ENCODE assay signal across 10 cellular contexts in the genomic region with DNA sequence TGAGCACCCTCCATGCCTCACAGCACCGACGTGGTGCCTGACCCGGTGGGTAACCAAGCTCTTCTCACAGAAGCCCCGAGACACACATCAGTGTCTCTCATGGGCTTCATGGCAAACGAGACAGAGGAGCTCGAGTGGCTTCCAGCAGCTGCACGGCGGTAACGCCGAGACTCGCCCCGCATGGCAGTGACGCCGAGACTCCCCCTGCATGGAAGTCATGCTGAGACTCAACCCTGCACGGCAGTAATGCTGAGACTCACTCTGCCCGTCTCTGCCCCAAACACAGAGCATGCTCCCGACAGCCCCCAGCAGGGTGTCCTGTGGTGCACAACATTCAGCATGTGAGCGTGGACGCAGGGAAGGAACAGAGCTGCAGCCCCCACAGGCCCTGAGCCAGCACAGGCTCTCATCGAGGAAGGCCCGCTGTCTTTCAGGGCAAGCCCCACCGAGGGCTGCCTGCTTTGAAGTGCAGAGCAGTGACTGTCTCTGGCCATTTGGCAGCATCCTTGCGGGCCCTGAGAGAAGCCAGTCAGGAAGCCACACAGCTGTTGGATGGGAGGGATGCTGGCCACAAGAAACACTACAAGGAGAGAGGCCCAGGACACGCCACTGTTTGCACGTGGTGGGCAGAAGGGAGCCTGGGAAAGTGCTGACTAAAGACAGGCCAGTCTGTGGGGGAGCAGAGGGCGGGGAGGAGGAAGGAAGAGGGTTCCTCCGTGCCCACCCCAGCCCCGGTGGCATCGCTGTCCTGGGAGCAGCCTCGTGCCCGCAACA. TPM values are rescaled to one million over a fixed set of nuclear protein-coding genes. Genes with fewer than 3 reads are reported as not detected.
A peak's percentile ranks its signal among the peaks of the same experiment; 100 is the strongest.
DNase-seq lines count a peak whose midpoint lies in the region; ATAC-seq and TF ChIP-seq lines count a peak whose summit lies in the region.
"Had no signal": no experiment of that assay in that cellular context is flagged by ENCODE, and none has a peak within 500 bp of the region (broad histone marks: within the 10 kb centered on the region; RNA-seq: fewer than 3 reads in every experiment).

No MANE protein-coding gene starts in this region.

- peaks cover 51% of the 10 kb centered on the region for H3K27me3 Mint-ChIP-seq in activated naive CD4-positive, alpha-beta T cell treated with anti-CD3 and anti-CD28 coated beads, Interleukin-2, amount 10 ng/mL, durations not matched to agents 7 days and 5 days
- peaks cover 20% of the 10 kb centered on the region for H3K27me3 Mint-ChIP-seq in activated naive CD4-positive, alpha-beta T cell treated with anti-CD3 and anti-CD28 coated beads for 36 hours (ENCODE audit: low read depth)

- TF ChIP-seq POLR2A in breast epithelium (IDR thresholded peaks at IDR 0.05) (no peak), vagina (IDR thresholded peaks at IDR 0.05) (no peak)

- H3K36me3 Mint-ChIP-seq in activated naive CD4-positive, alpha-beta T cell treated with anti-CD3 and anti-CD28 coated beads, Interleukin-2, amount 10 ng/mL, durations not matched to agents 7 days and 5 days, result no peaks in the 10 kb centered on the region
- H3K36me3 Mint-ChIP-seq in activated naive CD4-positive, alpha-beta T cell treated with anti-CD3 and anti-CD28 coated beads for 36 hours (ENCODE audit: low read depth), result no peaks in the 10 kb centered on the region

- intact Hi-C loops in activated naive CD4-positive, alpha-beta T cell treated with anti-CD3 and anti-CD28 coated beads for 36 hours (cut with micrococcal nuclease), result no loop called here
- intact Hi-C loops in breast epithelium (cut with DNase I; ENCODE audit: low total_unique reads), result no loop called here
- intact Hi-C loops in vagina (cut with DNase I), result no loop called here

- H3K4me1 ChIP-seq in breast epithelium (peaks cover 9 to 12% of the 10 kb centered on the region in 2 donors), vagina (peaks cover 80% of the 10 kb centered on the region)
- H3K4me1 ChIP-seq: BE2C had no signal

- DNase-seq in activated naive CD4-positive, alpha-beta T cell treated with anti-CD3 and anti-CD28 coated beads, Interleukin-2, amount 10 ng/mL, durations not matched to agents 7 days and 5 days, result peak; percentile 33
- no peak for DNase-seq in activated naive CD4-positive, alpha-beta T cell treated with anti-CD3 and anti-CD28 coated beads for 36 hours
- DNase-seq in breast epithelium (ENCODE audit: low spot score in 2 of 2), result peak; percentile 19 to 43
- DNase-seq in mucosa of gallbladder (ENCODE audit: low spot score), result peak; percentile 59
- peak in 1 of 2 donors; percentile 79 for DNase-seq in vagina (ENCODE audit: extremely low spot score in 2 of 2)
- no peak for DNase-seq in NCI-H187 treated with DMSO at 0.1 percent for 48 hours (lab: John Stamatoyannopoulos, UW)
- DNase-seq: activated CD4-positive, alpha-beta T cell treated with anti-CD3 and anti-CD28 coated beads for 48 hours; BE2C had no signal

- CTCF ChIA-PET in activated naive CD4-positive, alpha-beta T cell treated with anti-CD3 and anti-CD28 coated beads, Interleukin-2, amount 10 ng/mL, durations not matched to agents 7 days and 5 days (lab: Charles Lee), result no interaction called here
- CTCF ChIA-PET in activated naive CD4-positive, alpha-beta T cell treated with anti-CD3 and anti-CD28 coated beads for 36 hours (lab: Charles Lee), result no interaction called here

- H3K4me1 Mint-ChIP-seq in activated naive CD4-positive, alpha-beta T cell treated with anti-CD3 and anti-CD28 coated beads, Interleukin-2, amount 10 ng/mL, durations not matched to agents 7 days and 5 days, result peaks cover 21% of the 10 kb centered on the region
- H3K4me1 Mint-ChIP-seq in activated naive CD4-positive, alpha-beta T cell treated with anti-CD3 and anti-CD28 coated beads for 36 hours (ENCODE audit: low read depth), result peaks cover 15% of the 10 kb centered on the region

- no peaks in the 10 kb centered on the region for H3K9me3 ChIP-seq in breast epithelium
- no peaks in the 10 kb centered on the region for H3K9me3 ChIP-seq in vagina
- H3K9me3 ChIP-seq: BE2C had no signal

- ATAC-seq in GM21825 (IDR thresholded peaks at IDR 0.05; ENCODE audit: unreplicated experiment), result no peak
- ATAC-seq in HG03439 (IDR thresholded peaks at IDR 0.05; ENCODE audit: unreplicated experiment), result no peak

- no peak overlapping the region for H3K27ac Mint-ChIP-seq in activated naive CD4-positive, alpha-beta T cell treated with anti-CD3 and anti-CD28 coated beads, Interleukin-2, amount 10 ng/mL, durations not matched to agents 7 days and 5 days
- no peak overlapping the region for H3K27ac Mint-ChIP-seq in activated naive CD4-positive, alpha-beta T cell treated with anti-CD3 and anti-CD28 coated beads for 36 hours

- no peaks in the 10 kb centered on the region for H3K36me3 ChIP-seq in breast epithelium
- no peaks in the 10 kb centered on the region for H3K36me3 ChIP-seq in vagina
- H3K36me3 ChIP-seq: BE2C had no signal

- TF ChIP-seq CTCF in breast epithelium (IDR thresholded peaks at IDR 0.05), result no peak
- no peak for TF ChIP-seq CTCF in vagina (IDR thresholded peaks at IDR 0.05)

- H3K27ac ChIP-seq in breast epithelium (peak overlapping the region in 1 of 2 donors; percentile 25), vagina (peak overlapping the region; percentile 77)

- H3K27me3 ChIP-seq in breast epithelium (no peaks in the 10 kb centered on the region), vagina (no peaks in the 10 kb centered on the region)
- H3K27me3 ChIP-seq: BE2C had no signal

- H3K9me3 Mint-ChIP-seq in activated naive CD4-positive, alpha-beta T cell treated with anti-CD3 and anti-CD28 coated beads, Interleukin-2, amount 10 ng/mL, durations not matched to agents 7 days and 5 days, result peaks cover 12% of the 10 kb centered on the region
- H3K9me3 Mint-ChIP-seq in activated naive CD4-positive, alpha-beta T cell treated with anti-CD3 and anti-CD28 coated beads for 36 hours, result peaks cover 4% of the 10 kb centered on the region

- H3K4me3 ChIP-seq in breast epithelium (peak overlapping the region in 1 of 3 donors; percentile 15), vagina (peak overlapping the region; percentile 2 to 23)

- no peak overlapping the region for H3K4me3 Mint-ChIP-seq in activated naive CD4-positive, alpha-beta T cell treated with anti-CD3 and anti-CD28 coated beads, Interleukin-2, amount 10 ng/mL, durations not matched to agents 7 days and 5 days
- H3K4me3 Mint-ChIP-seq in activated naive CD4-positive, alpha-beta T cell treated with anti-CD3 and anti-CD28 coated beads for 36 hours, result no peak overlapping the region

RNA-seq across cellular contexts. Expression of gene GAS6, which starts 9.5 kb away (rescaled TPM):
- 1 to 10 TPM; 1.7 to 3.2 TPM for total RNA-seq in activated naive CD4-positive, alpha-beta T cell treated with anti-CD3 and anti-CD28 coated beads for 36 hours
- total RNA-seq in breast epithelium (100 to 1,000 TPM in 2 of 3 donors, 10 to 100 TPM in 1; 85.9 to 146 (median 103) TPM), mucosa of gallbladder (118 TPM), vagina (215 TPM)

Comparison
In these comparisons a context has a peak if more than half of its experiments do, and no peak if none do; other contexts are left out.
1. DNase-seq: peak in activated naive CD4-positive, alpha-beta T cell treated with anti-CD3 and anti-CD28 coated beads, Interleukin-2, amount 10 ng/mL, durations not matched to agents 7 days and 5 days (single experiment), breast epithelium (2 of 2) and mucosa of gallbladder (single experiment); none in activated naive CD4-positive, alpha-beta T cell treated with anti-CD3 and anti-CD28 coated beads for 36 hours (single experiment) and NCI-H187 treated with DMSO at 0.1 percent for 48 hours (single experiment).
2. RNA of gene GAS6, which starts 9.5 kb away (total RNA-seq): 215 TPM in vagina (single experiment), 118 TPM in mucosa of gallbladder (single experiment) and 85.9 to 146 TPM in breast epithelium; 1.7 to 3.2 TPM in activated naive CD4-positive, alpha-beta T cell treated with anti-CD3 and anti-CD28 coated beads for 36 hours; every median in the first group is over 10 times any median in the second.